1 cellular context compared by ENCODE assay signal in genomic region chr3:33057320-33058298, GRCh38.
TF ChIP-seq lines count a peak whose summit lies in the region.

No MANE protein-coding gene starts in this region.

TF ChIP-seq in HepG2, 621 proteins besides CTCF, POLR2A, EP300 and RAD21 (continued from another document):
- TF ChIP-seq NCOR1 (IDR thresholded peaks at IDR 0.05; ENCODE audit: borderline replicate concordance, low read length), result peak; percentile 76; the same call in 1 of the 2 replicates
- TF ChIP-seq, protein P1, sequence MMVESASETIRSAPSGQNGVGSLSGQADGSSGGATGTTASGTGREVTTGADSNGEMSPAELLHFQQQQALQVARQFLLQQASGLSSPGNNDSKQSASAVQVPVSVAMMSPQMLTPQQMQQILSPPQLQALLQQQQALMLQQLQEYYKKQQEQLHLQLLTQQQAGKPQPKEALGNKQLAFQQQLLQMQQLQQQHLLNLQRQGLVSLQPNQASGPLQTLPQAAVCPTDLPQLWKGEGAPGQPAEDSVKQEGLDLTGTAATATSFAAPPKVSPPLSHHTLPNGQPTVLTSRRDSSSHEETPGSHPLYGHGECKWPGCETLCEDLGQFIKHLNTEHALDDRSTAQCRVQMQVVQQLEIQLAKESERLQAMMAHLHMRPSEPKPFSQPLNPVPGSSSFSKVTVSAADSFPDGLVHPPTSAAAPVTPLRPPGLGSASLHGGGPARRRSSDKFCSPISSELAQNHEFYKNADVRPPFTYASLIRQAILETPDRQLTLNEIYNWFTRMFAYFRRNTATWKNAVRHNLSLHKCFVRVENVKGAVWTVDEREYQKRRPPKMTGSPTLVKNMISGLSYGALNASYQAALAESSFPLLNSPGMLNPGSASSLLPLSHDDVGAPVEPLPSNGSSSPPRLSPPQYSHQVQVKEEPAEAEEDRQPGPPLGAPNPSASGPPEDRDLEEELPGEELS (CRISPR knock-in tag; IDR thresholded peaks at IDR 0.05), result peak; percentile 85
- TF ChIP-seq JUND (CRISPR knock-in tag; IDR thresholded peaks at IDR 0.05), result 0 out of 2 replicates have a peak, but pooled peaks have one; percentile 28
- no peak for TF ChIP-seq SUZ12 (IDR thresholded peaks at IDR 0.05; ENCODE audit: low read depth, low read length)
- TF ChIP-seq ZNF292 (CRISPR knock-in tag; IDR thresholded peaks at IDR 0.05; ENCODE audit: borderline replicate concordance, low read depth), result no peak
- TF ChIP-seq MXD4 (CRISPR knock-in tag; IDR thresholded peaks at IDR 0.05), result no peak
- no peak for TF ChIP-seq ZNF724P (CRISPR knock-in tag; IDR thresholded peaks at IDR 0.05; ENCODE audit: borderline replicate concordance)
- TF ChIP-seq ZBTB8A (CRISPR knock-in tag; IDR thresholded peaks at IDR 0.05; ENCODE audit: borderline replicate concordance, low read depth), result no peak
- no peak for TF ChIP-seq ZNF431 (CRISPR knock-in tag; IDR thresholded peaks at IDR 0.05; ENCODE audit: borderline replicate concordance, low read depth)
- no peak; the same call in 1 of the 2 replicates for TF ChIP-seq ZSCAN9 (CRISPR knock-in tag; IDR thresholded peaks at IDR 0.05; ENCODE audit: borderline replicate concordance)
- TF ChIP-seq HCFC1 (IDR thresholded peaks at IDR 0.05; ENCODE audit: low read depth, low read length), result no peak
- no peak for TF ChIP-seq TAF1 (CRISPR knock-in tag; IDR thresholded peaks at IDR 0.05)
- TF ChIP-seq ZNF101 (CRISPR knock-in tag; IDR thresholded peaks at IDR 0.05; ENCODE audit: borderline replicate concordance, low read depth), result no peak
- no peak for TF ChIP-seq ZNF275 (CRISPR knock-in tag; IDR thresholded peaks at IDR 0.05; ENCODE audit: borderline replicate concordance)
- TF ChIP-seq GLI4 (CRISPR knock-in tag; IDR thresholded peaks at IDR 0.05; ENCODE audit: borderline replicate concordance), result no peak
- TF ChIP-seq ZNF800 (CRISPR knock-in tag; IDR thresholded peaks at IDR 0.05), result no peak
- peak; percentile 58; the same call in 1 of the 2 replicates for TF ChIP-seq PPARG (CRISPR knock-in tag; conservative IDR thresholded peaks at IDR 0.05)
- peak; percentile 38; the same call in 1 of the 2 replicates for TF ChIP-seq ZNF607 (CRISPR knock-in tag; IDR thresholded peaks at IDR 0.05; ENCODE audit: borderline replicate concordance)
- TF ChIP-seq ZNF207 (IDR thresholded peaks at IDR 0.05; ENCODE audit: borderline replicate concordance), result no peak
- TF ChIP-seq HES4 (CRISPR knock-in tag; IDR thresholded peaks at IDR 0.05; ENCODE audit: borderline replicate concordance), result no peak
- no peak for TF ChIP-seq MNT (IDR thresholded peaks at IDR 0.05)
- no peak for TF ChIP-seq PHF8 (CRISPR knock-in tag; IDR thresholded peaks at IDR 0.05)
- TF ChIP-seq ZNF432 (CRISPR knock-in tag; IDR thresholded peaks at IDR 0.05; ENCODE audit: borderline replicate concordance), result no peak
- no peak for TF ChIP-seq ZMAT3 (CRISPR knock-in tag; conservative IDR thresholded peaks at IDR 0.05)
- TF ChIP-seq ZNF614 (CRISPR knock-in tag; IDR thresholded peaks at IDR 0.05; ENCODE audit: borderline replicate concordance), result peak; percentile 44; the same call in 1 of the 2 replicates
- TF ChIP-seq ZHX1 (CRISPR knock-in tag; IDR thresholded peaks at IDR 0.05; ENCODE audit: low read depth), result peak; percentile 40; the same call in 1 of the 2 replicates
